In the genomic region with DNA sequence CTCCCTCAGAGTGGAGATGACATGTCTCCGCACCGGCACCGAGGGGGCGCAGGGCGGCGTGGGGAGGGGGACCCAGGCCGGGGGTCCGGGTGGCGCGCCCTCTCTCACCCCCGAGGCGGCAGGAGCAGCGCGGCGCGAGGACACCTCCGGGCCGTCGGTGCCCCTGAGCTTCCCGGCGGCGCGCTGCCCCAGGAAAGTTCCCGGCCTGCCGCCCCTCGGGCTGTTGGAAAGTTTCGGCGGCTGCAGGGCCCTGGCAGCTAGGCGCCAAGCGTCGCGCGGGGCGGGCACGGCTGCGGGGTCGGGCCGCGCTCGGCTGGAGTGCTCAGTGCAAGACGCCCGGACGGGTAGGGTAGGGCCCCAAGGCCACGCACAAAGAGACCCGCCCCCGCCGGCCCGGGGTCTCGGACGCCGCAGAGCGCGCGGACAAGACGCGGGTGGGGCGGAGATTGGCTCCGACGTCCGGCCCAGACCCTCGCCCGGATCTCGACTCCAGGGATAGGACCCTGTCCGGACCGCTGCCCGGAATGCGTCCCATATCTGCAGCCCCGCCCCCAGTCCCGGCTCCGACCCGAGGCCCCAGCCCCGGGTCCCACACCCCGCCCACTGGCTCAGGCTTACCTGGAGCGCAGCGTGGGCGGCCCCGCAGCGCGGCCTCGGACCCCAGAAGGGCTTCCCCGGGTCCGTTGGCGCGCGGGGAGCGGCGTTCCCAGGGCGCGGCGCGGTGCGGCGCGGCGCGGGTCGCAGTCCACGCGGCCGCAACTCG, we compare ENCODE assay signal across 8 cellular contexts. TPM values are rescaled to one million over a fixed set of nuclear protein-coding genes. Genes with fewer than 3 reads are reported as not detected.
A peak's percentile ranks its signal among the peaks of the same experiment; 100 is the strongest.
DNase-seq lines count a peak whose midpoint lies in the region; ATAC-seq and TF ChIP-seq lines count a peak whose summit lies in the region.

No MANE protein-coding gene starts in this region.

- no peaks in the 10 kb centered on the region for H3K9me3 ChIP-seq in RWPE2 (ENCODE audit: severe bottlenecking)

- H3K27me3 ChIP-seq in RWPE2 (ENCODE audit: insufficient read depth, poor library complexity, severe bottlenecking), result no peaks in the 10 kb centered on the region

- H3K4me1 Mint-ChIP-seq in effector memory CD8-positive, alpha-beta T cell (ENCODE audit: low read depth in 2 of 2), result peaks cover 7 to 12% of the 10 kb centered on the region in 2 donors
- H3K4me1 Mint-ChIP-seq in naive B cell, result peaks cover 11 to 23% (median 19%) of the 10 kb centered on the region in 3 donors

- H3K36me3 ChIP-seq in RWPE2 (ENCODE audit: low read depth), result no peaks in the 10 kb centered on the region

- H3K27ac ChIP-seq in RWPE2 (ENCODE audit: poor library complexity, severe bottlenecking), result no peak overlapping the region

- DNase-seq in NCI-H748 (lab: John Stamatoyannopoulos, UW; ENCODE audit: unreplicated experiment) (peak; percentile 30), NCI-H748 treated with DMSO at 0.1 percent for 48 hours (lab: John Stamatoyannopoulos, UW) (no peak), RWPE2 (ENCODE audit: low spot score) (no peak), naive B cell (peak; percentile 22), activated gamma-delta T cell (lab: John Stamatoyannopoulos, UW) (no peak)
- DNase-seq in effector memory CD8-positive, alpha-beta T cell, result peak in 2 of 3 experiments; percentile 14 to 28

- H3K27ac Mint-ChIP-seq in effector memory CD8-positive, alpha-beta T cell, result no peak overlapping the region
- no peak overlapping the region for H3K27ac Mint-ChIP-seq in naive B cell

- no peaks in the 10 kb centered on the region for H3K9me3 Mint-ChIP-seq in effector memory CD8-positive, alpha-beta T cell
- H3K9me3 Mint-ChIP-seq in naive B cell, result no peaks in the 10 kb centered on the region

- H3K4me1 ChIP-seq in RWPE2 (ENCODE audit: insufficient read depth, poor library complexity, severe bottlenecking), result no peaks in the 10 kb centered on the region

- peak overlapping the region; percentile 84 to 85 for H3K4me3 Mint-ChIP-seq in effector memory CD8-positive, alpha-beta T cell
- H3K4me3 Mint-ChIP-seq in naive B cell, result peak overlapping the region in 5 of 8 donors; percentile 20 to 96 (median 63)

- TF ChIP-seq CTCF in RWPE2 (IDR thresholded peaks at IDR 0.05; ENCODE audit: poor library complexity, severe bottlenecking), result no peak

- no peak for TF ChIP-seq POLR2A in GM18505 (IDR thresholded peaks at IDR 0.05; ENCODE audit: borderline replicate concordance, extremely low read depth, insufficient read depth, insufficient read length)

- peaks cover 0 to 7% of the 10 kb centered on the region in 2 donors for H3K27me3 Mint-ChIP-seq in effector memory CD8-positive, alpha-beta T cell
- peaks cover 0 to 9% (median 8%) of the 10 kb centered on the region in 3 donors for H3K27me3 Mint-ChIP-seq in naive B cell

- ATAC-seq in RWPE2 (ENCODE audit: low read depth), result peak; percentile 8; the same call in 2 of the 3 replicates
- peak; percentile 1 for ATAC-seq in effector memory CD8-positive, alpha-beta T cell (replicated peaks)
- ATAC-seq in naive B cell (ENCODE audit: low read depth in 2 of 2), result no peak
- ATAC-seq in GM18873 (IDR thresholded peaks at IDR 0.05; ENCODE audit: low FRiP score, unreplicated experiment), result no peak
- no peak for ATAC-seq in GM18505 (IDR thresholded peaks at IDR 0.05; ENCODE audit: unreplicated experiment)

- peaks cover 12% of the 10 kb centered on the region for H3K36me3 Mint-ChIP-seq in effector memory CD8-positive, alpha-beta T cell (ENCODE audit: insufficient read depth)
- H3K36me3 Mint-ChIP-seq in naive B cell, result no peaks in the 10 kb centered on the region

- H3K4me3 ChIP-seq in RWPE2 (ENCODE audit: severe bottlenecking), result peak overlapping the region; percentile 81

RNA-seq across cellular contexts. Expression of a gene that starts 0.5 kb away (rescaled TPM):
- polyA plus RNA-seq in naive B cell (ENCODE audit: low read depth in 6 of 6), result 1 to 10 TPM in 1 of 6 donors, under 1 TPM in 4, not detected in 1; 0.24 to 2.5 (median 0.56) TPM

RNA-seq across cellular contexts. Expression of a gene that starts 4.8 kb away (rescaled TPM):
- polyA plus RNA-seq in naive B cell (ENCODE audit: low read depth in 6 of 6), result 10 to 100 TPM; 24.3 to 46.1 (median 34.6) TPM

Comparison
In these comparisons a context has a peak if more than half of its experiments do, and no peak if none do; other contexts are left out.
1. DNase-seq: peak in NCI-H748 (single experiment), effector memory CD8-positive, alpha-beta T cell (2 of 3) and naive B cell (single experiment); none in NCI-H748 treated with DMSO at 0.1 percent for 48 hours (single experiment), RWPE2 (single experiment) and activated gamma-delta T cell (single experiment).
2. ATAC-seq: peak in RWPE2 (single experiment) and effector memory CD8-positive, alpha-beta T cell (single experiment); none in naive B cell (0 of 2), GM18873 (single experiment) and GM18505 (single experiment).